Comparison of ENCODE assay signal across 8 cellular contexts in the genomic region with DNA sequence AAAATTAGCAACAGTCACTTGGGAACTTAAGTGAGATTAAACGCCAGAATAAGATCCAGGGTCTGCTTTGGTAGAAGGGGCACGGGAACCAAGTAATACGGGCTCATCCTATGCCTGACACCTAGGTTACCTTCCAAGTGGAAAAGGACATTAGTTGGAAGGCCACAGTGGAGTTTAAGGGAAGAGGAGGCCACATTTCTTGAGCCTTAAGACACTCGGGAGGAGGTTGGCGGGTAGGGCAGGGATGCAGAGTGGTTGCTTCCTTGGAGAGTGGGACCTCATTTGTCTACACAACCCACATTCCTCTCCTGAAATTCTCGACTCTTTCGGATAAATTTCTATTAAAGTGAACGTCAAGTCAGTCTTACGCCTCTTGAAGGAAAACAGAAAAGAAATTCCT. TPM values are rescaled to one million over a fixed set of nuclear protein-coding genes. Genes with fewer than 3 reads are reported as not detected.
DNase-seq lines count a peak whose midpoint lies in the region; ATAC-seq and TF ChIP-seq lines count a peak whose summit lies in the region.

No MANE protein-coding gene starts in this region.

- intact Hi-C loops in OCI-LY7 (cut with micrococcal nuclease; ENCODE audit: unreplicated experiment): no loop called here

- peaks cover 5% of the 10 kb centered on the region for H3F3A ChIP-seq in neural progenitor cell (ENCODE audit: low read depth)

- H3K27ac ChIP-seq in Peyer's patch: no peak overlapping the region
- no peak overlapping the region for H3K27ac ChIP-seq in neural progenitor cell
- H3K27ac ChIP-seq in OCI-LY7 (ENCODE audit: low read depth, low read length, poor library complexity, severe bottlenecking): no peak overlapping the region

- H2AFZ ChIP-seq in neural progenitor cell (replicated peaks) (peak overlapping the region; percentile 16), OCI-LY7 (ENCODE audit: low read length) (no peak overlapping the region)

- no peaks in the 10 kb centered on the region for H3K36me3 ChIP-seq in Peyer's patch
- no peaks in the 10 kb centered on the region for H3K36me3 ChIP-seq in neural progenitor cell
- no peaks in the 10 kb centered on the region for H3K36me3 ChIP-seq in OCI-LY7 (ENCODE audit: insufficient read depth, low read length)

- TF ChIP-seq CTCF in AG09309 (IDR thresholded peaks at IDR 0.05; ENCODE audit: control insufficient read depth, insufficient read depth, low read depth, low read length, missing control alignments) (no peak), Peyer's patch (IDR thresholded peaks at IDR 0.05) (no peak), endothelial cell (IDR thresholded peaks at IDR 0.05; ENCODE audit: unreplicated experiment) (no peak), neural progenitor cell (IDR thresholded peaks at IDR 0.05) (no peak), OCI-LY7 (conservative IDR thresholded peaks at IDR 0.05; ENCODE audit: low read length) (no peak)

- H3K79me2 ChIP-seq in neural progenitor cell (ENCODE audit: low read depth): no peaks in the 10 kb centered on the region
- H3K79me2 ChIP-seq in OCI-LY7 (ENCODE audit: insufficient read depth, low read depth, low read length): no peaks in the 10 kb centered on the region

- no TSS peak for BruUV-seq in OCI-LY7 (replicated peaks; lab: Mats Ljungman, UMichigan)

- POLR2A ChIA-PET in OCI-LY7 (lab: Charles Lee): no interaction called here

- peaks cover 5% of the 10 kb centered on the region for H3K27me3 Mint-ChIP-seq in endothelial cell (ENCODE audit: unreplicated experiment)
- H3K27me3 Mint-ChIP-seq in neural progenitor cell (ENCODE audit: insufficient read depth, low read depth): peaks cover 2% of the 10 kb centered on the region

- H3K9ac ChIP-seq in neural progenitor cell: no peak overlapping the region

- H3K4me3 ChIP-seq in AG09309 (ENCODE audit: control insufficient read depth, low read depth, low read length) (peak overlapping the region; percentile 64), Peyer's patch (peak overlapping the region; percentile 26 to 55 (median 42)), neural progenitor cell (peak overlapping the region; percentile 52), OCI-LY7 (ENCODE audit: low read depth, low read length, poor library complexity, severe bottlenecking) (no peak overlapping the region)

- H3K4me2 ChIP-seq in neural progenitor cell (peak overlapping the region; percentile 80), OCI-LY7 (ENCODE audit: low read length) (no peak overlapping the region)

- H3K4me3 Mint-ChIP-seq in endothelial cell (ENCODE audit: unreplicated experiment) (peak overlapping the region; percentile 82), neural progenitor cell (peak overlapping the region; percentile 76)

- ATAC-seq in HG03045 (IDR thresholded peaks at IDR 0.05; ENCODE audit: unreplicated experiment): no peak

- no peak for TF ChIP-seq POLR2A in Peyer's patch (IDR thresholded peaks at IDR 0.05)

- CTCF ChIA-PET in OCI-LY7 (lab: Charles Lee; ENCODE audit: unreplicated experiment): no interaction called here

- DNase-seq in AG09309 (ENCODE audit: low read depth) (no peak), Peyer's patch (no peak), endothelial cell (ENCODE audit: low spot score) (no peak), neural progenitor cell (ENCODE audit: low spot score) (no peak), AG20443 (ENCODE audit: low spot score) (no peak), NCI-H345 (lab: John Stamatoyannopoulos, UW) (no peak), OCI-LY7 (ENCODE audit: low spot score) (no peak)

- H3K27ac Mint-ChIP-seq in endothelial cell (ENCODE audit: unreplicated experiment) (peak overlapping the region; percentile 97), neural progenitor cell (peak overlapping the region; percentile 68)

- no peaks in the 10 kb centered on the region for H3K9me2 ChIP-seq in OCI-LY7 (ENCODE audit: insufficient read depth, low read length)

- H3K9me3 Mint-ChIP-seq in endothelial cell (ENCODE audit: unreplicated experiment): peaks cover 4% of the 10 kb centered on the region
- H3K9me3 Mint-ChIP-seq in neural progenitor cell: peaks cover 11% of the 10 kb centered on the region

- H3K36me3 Mint-ChIP-seq in endothelial cell (ENCODE audit: low read depth, unreplicated experiment) (peaks cover 4% of the 10 kb centered on the region), neural progenitor cell (no peaks in the 10 kb centered on the region)

- H4K20me1 ChIP-seq in neural progenitor cell (ENCODE audit: low read depth) (no peaks in the 10 kb centered on the region), OCI-LY7 (ENCODE audit: insufficient read depth, low read length) (no peaks in the 10 kb centered on the region)

- H3K27me3 ChIP-seq in Peyer's patch (no peaks in the 10 kb centered on the region), neural progenitor cell (peaks cover 20% of the 10 kb centered on the region)

- peaks cover 0 to 8% (median 3%) of the 10 kb centered on the region in 4 donors for H3K9me3 ChIP-seq in Peyer's patch
- H3K9me3 ChIP-seq in neural progenitor cell (ENCODE audit: low read depth): no peaks in the 10 kb centered on the region
- no peaks in the 10 kb centered on the region for H3K9me3 ChIP-seq in OCI-LY7 (ENCODE audit: low read length)

- H3K4me1 Mint-ChIP-seq in endothelial cell (ENCODE audit: unreplicated experiment): peaks cover 17% of the 10 kb centered on the region
- H3K4me1 Mint-ChIP-seq in neural progenitor cell: peaks cover 2% of the 10 kb centered on the region

- H3K4me1 ChIP-seq in Peyer's patch: no peaks in the 10 kb centered on the region
- H3K4me1 ChIP-seq in neural progenitor cell: no peaks in the 10 kb centered on the region
- no peaks in the 10 kb centered on the region for H3K4me1 ChIP-seq in OCI-LY7 (ENCODE audit: insufficient read depth, low read length, poor library complexity, severe bottlenecking)

RNA-seq across cellular contexts. Expression of a gene that starts 0.5 kb away (rescaled TPM):
- total RNA-seq in Peyer's patch (1 to 10 TPM in 3 of 4 donors, under 1 TPM in 1; under 0.01 to 4.2 (median 1.3) TPM), endothelial cell (ENCODE audit: unreplicated experiment) (7.8 TPM), neural progenitor cell (ENCODE audit: low replicate concordance) (1.2 and 2.6 TPM in 2 replicates), OCI-LY7 (2022) (1.6 and 3.4 TPM in 2 replicates)
- total RNA-seq in OCI-LY7 (2014; rRNA removed; shearing (Covaris generic)): 0.31 and 0.63 TPM in 2 replicates

RNA-seq across cellular contexts. Expression of a gene that starts 56.7 kb away (rescaled TPM):
- 100 to 1,000 TPM in 3 of 4 donors, 10 to 100 TPM in 1; 83.3 to 386 (median 242) TPM for total RNA-seq in Peyer's patch
- 63.2 TPM for total RNA-seq in endothelial cell (ENCODE audit: unreplicated experiment)
- 29.7 and 40.2 TPM in 2 replicates for total RNA-seq in neural progenitor cell (ENCODE audit: low replicate concordance)
- total RNA-seq in OCI-LY7 (2014; rRNA removed; shearing (Covaris generic)): 47.5 and 50.6 TPM in 2 replicates
- total RNA-seq in OCI-LY7 (2022): 62.3 and 66.4 TPM in 2 replicates
